8 cellular contexts compared by ENCODE assay signal in genomic region chr12:93573552-93574223, GRCh38. TPM values are rescaled to one million over a fixed set of nuclear protein-coding genes. Genes with fewer than 3 reads are reported as not detected.
DNase-seq lines count a peak whose midpoint lies in the region; ATAC-seq and TF ChIP-seq lines count a peak whose summit lies in the region.

No MANE protein-coding gene starts in this region.

- WGBS in aorta, 2 donors, result 9 to 10% methylated on average over 21 of the region's 21 CpGs

- H3K27me3 ChIP-seq in BJ (ENCODE audit: control insufficient read depth, insufficient read depth, low read length) (no peaks in the 10 kb centered on the region), MG63 (no peaks in the 10 kb centered on the region), aorta (ENCODE audit: control insufficient read depth in 1 of 2, insufficient read depth in 2 of 2, low read length in 1 of 2) (no peaks in the 10 kb centered on the region)

- H3K9me3 Mint-ChIP-seq in central memory CD8-positive, alpha-beta T cell, result no peaks in the 10 kb centered on the region
- no peaks in the 10 kb centered on the region for H3K9me3 Mint-ChIP-seq in Calu3 (ENCODE audit: low read depth, unreplicated experiment)

- intact Hi-C loops in mucosa of descending colon (cut with DNase I, micrococcal nuclease) (loop anchor here (5.0 kb wide), 3 partner anchors 104 to 529 kb away; partner anchors contain the start of gene CRADD (in 1 of the 2)), aorta (cut with DNase I) (loop anchor here in 1 of 2 donors (2.0 to 5.0 kb wide), 5 partner anchors 17 to 344 kb away; partner anchors contain the start of gene CRADD), Calu3 (cut with micrococcal nuclease; ENCODE audit: unreplicated experiment) (no loop called here)

- ATAC-seq in central memory CD8-positive, alpha-beta T cell (replicated peaks; ENCODE audit: extremely low read depth, poor library complexity, severe bottlenecking), result no peak
- no peak for ATAC-seq in mucosa of descending colon
- no peak for ATAC-seq in aorta (ENCODE audit: low FRiP score)

- no peaks in the 10 kb centered on the region for H3K9me3 ChIP-seq in MG63
- no peaks in the 10 kb centered on the region for H3K9me3 ChIP-seq in mucosa of descending colon
- H3K9me3 ChIP-seq in aorta (ENCODE audit: control insufficient read depth, low read length), result no peaks in the 10 kb centered on the region

- peak overlapping the region in 1 of 2 donors; percentile 6 for H3K27ac ChIP-seq in aorta (ENCODE audit: low read depth in 1 of 2, low read length in 2 of 2)

- H3K4me1 ChIP-seq in mucosa of descending colon (ENCODE audit: low read depth) (peaks cover 6% of the 10 kb centered on the region), aorta (ENCODE audit: control insufficient read depth in 1 of 2, insufficient read depth in 2 of 2, low read length in 2 of 2) (no peaks in the 10 kb centered on the region)

- H3K36me3 ChIP-seq in BJ (ENCODE audit: control insufficient read depth, insufficient read depth, low read length) (peaks cover 5% of the 10 kb centered on the region; the same call in 1 of the 2 replicates), MG63 (peaks cover 40% of the 10 kb centered on the region), mucosa of descending colon (ENCODE audit: low read depth) (no peaks in the 10 kb centered on the region), aorta (ENCODE audit: control insufficient read depth in 1 of 2, insufficient read depth in 2 of 2, low read length in 1 of 2) (no peaks in the 10 kb centered on the region)

- DNase-seq in BJ (ENCODE audit: low read depth) (no peak), MG63 (peak; percentile 13), mucosa of descending colon (peak in 2 of 3 donors; percentile 44 to 52), aorta (no peak), inferior parietal cortex (ENCODE audit: extremely low spot score) (no peak), SW480 (ENCODE audit: low spot score) (no peak), Calu3 (no peak)
- no peak for DNase-seq in central memory CD8-positive, alpha-beta T cell (ENCODE audit: low spot score in 2 of 2)

- H3K4me3 ChIP-seq in BJ (ENCODE audit: low read depth, low read length) (peak overlapping the region; percentile 93), MG63 (peak overlapping the region; percentile 89), mucosa of descending colon (peak overlapping the region; percentile 29), aorta (ENCODE audit: low read length in 2 of 2) (peak overlapping the region; percentile 74 to 89)

- peaks cover 26% of the 10 kb centered on the region for H3K4me1 Mint-ChIP-seq in central memory CD8-positive, alpha-beta T cell
- H3K4me1 Mint-ChIP-seq in Calu3 (ENCODE audit: low read depth, unreplicated experiment), result no peaks in the 10 kb centered on the region

- CTCF ChIA-PET in BJ (lab: Yijun Ruan, JAX) (interaction anchor here (0.9 to 9.9 kb wide), 4 partner anchors 11 to 528 kb away, joined by 3 to 102 read pairs (median 5); no protein-coding TSS in a partner anchor), Calu3 (lab: Charles Lee) (no interaction called here)

- TF ChIP-seq CTCF in BJ (IDR thresholded peaks at IDR 0.05; ENCODE audit: insufficient read depth, low read depth, low read length) (no peak), mucosa of descending colon (IDR thresholded peaks at IDR 0.05) (no peak), Calu3 (IDR thresholded peaks at IDR 0.05; ENCODE audit: unreplicated experiment) (no peak)

- H3K4me3 Mint-ChIP-seq in central memory CD8-positive, alpha-beta T cell, result peak overlapping the region; percentile 96
- no peak overlapping the region for H3K4me3 Mint-ChIP-seq in Calu3 (ENCODE audit: low read depth, unreplicated experiment)

- H3K27ac Mint-ChIP-seq in central memory CD8-positive, alpha-beta T cell (ENCODE audit: low read depth), result no peak overlapping the region
- no peak overlapping the region for H3K27ac Mint-ChIP-seq in Calu3 (ENCODE audit: unreplicated experiment)

- H3K36me3 Mint-ChIP-seq in central memory CD8-positive, alpha-beta T cell (ENCODE audit: insufficient read depth), result peaks cover 17% of the 10 kb centered on the region
- peaks cover 36% of the 10 kb centered on the region for H3K36me3 Mint-ChIP-seq in Calu3 (ENCODE audit: insufficient read depth, unreplicated experiment)

- POLR2A ChIA-PET in BJ (lab: Charles Lee), result interaction anchor here (0.7 kb wide), 2 partner anchors 65 to 280 kb away, joined by 11 to 16 read pairs; no protein-coding TSS in a partner anchor

- no TSS peak for BruUV-seq in Calu3 (replicated peaks; lab: Mats Ljungman, UMichigan)

- H3K27me3 Mint-ChIP-seq in central memory CD8-positive, alpha-beta T cell, result peaks cover 11% of the 10 kb centered on the region
- H3K27me3 Mint-ChIP-seq in Calu3 (ENCODE audit: unreplicated experiment), result peaks cover 1% of the 10 kb centered on the region

RNA-seq across cellular contexts. Expression of gene SOCS2, which starts 1.2 kb away (rescaled TPM):
- polyA plus RNA-seq in BJ (2011; rRNA removed) (87.5 and 94.9 TPM in 2 replicates), aorta (10 to 100 TPM; 14.3 to 24.7 TPM)
- 51.6 and 58.4 TPM in 2 replicates for polyA minus RNA-seq in BJ (2011; rRNA and poly(A)+ RNA removed)
- total RNA-seq in MG63 (2014; rRNA removed; shearing (Covaris generic); ENCODE audit: low replicate concordance), result 42.3 and 46.9 TPM in 2 replicates
- total RNA-seq in mucosa of descending colon (10 to 100 TPM; 23.3 to 40.7 (median 27.6) TPM), aorta (10 to 100 TPM; 22.5 to 27.1 TPM), Calu3 (2022) (4.2 and 4.6 TPM in 2 replicates)

Comparison
In these comparisons a context has a peak if more than half of its experiments do, and no peak if none do; other contexts are left out.
1. DNase-seq: peak in MG63 (single experiment) and mucosa of descending colon (2 of 3); none in BJ (single experiment), central memory CD8-positive, alpha-beta T cell (0 of 2), aorta (0 of 2), inferior parietal cortex (single experiment), SW480 (single experiment) and Calu3 (single experiment).
2. H3K4me3 ChIP-seq: peak in every context shown above with its lines; median percentile 93 in BJ; 89 in MG63; 82 in aorta; 29 in mucosa of descending colon.